ENCODE assay signal across 11 cellular contexts in the genomic region with DNA sequence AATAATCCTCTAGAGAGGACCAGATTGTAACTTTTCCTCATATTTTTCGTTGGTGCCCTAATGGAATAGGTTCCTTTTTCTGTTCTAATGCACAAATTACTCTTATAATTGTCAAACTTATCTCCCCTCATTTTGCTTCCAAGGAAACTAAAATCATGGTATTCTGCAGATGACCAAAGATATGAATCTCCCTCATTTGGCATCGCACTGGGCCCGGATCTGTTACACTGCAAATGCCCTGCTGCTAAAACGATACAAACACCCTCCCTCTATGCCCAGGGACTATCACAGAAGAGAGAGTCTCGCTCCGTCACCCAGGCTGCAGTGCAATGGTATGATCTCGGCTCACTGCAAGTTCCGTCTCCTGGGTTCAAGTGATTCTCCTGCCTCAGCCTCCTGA. TPM values are rescaled to one million over a fixed set of nuclear protein-coding genes. Genes with fewer than 3 reads are reported as not detected.
"Had no signal": no experiment of that assay in that cellular context is flagged by ENCODE, and none has a peak within 500 bp of the region (broad histone marks: within the 10 kb centered on the region; RNA-seq: fewer than 3 reads in every experiment).

No MANE protein-coding gene starts in this region.

- H3K4me3 Mint-ChIP-seq: IgD-negative memory B cell had no signal

- FAIRE-seq: HepG2, HTR-8/SVneo, K562 had no signal

- H3K4me3 ChIP-seq: K562 had no signal

- H3K36me3 Mint-ChIP-seq: IgD-negative memory B cell had no signal

- H3K9ac ChIP-seq: KMS-11 had no signal

- H3K27me3 Mint-ChIP-seq: IgD-negative memory B cell had no signal

- H3K27ac ChIP-seq: HL-60, KMS-11 had no signal

- ATAC-seq: HepG2, K562 had no signal

- DNase-seq: IMR-90, KBM-7, KG1 had no signal

- H3K9me3 Mint-ChIP-seq: IgD-negative memory B cell had no signal

- H3K4me2 ChIP-seq: KMS-11 had no signal

- H3K27ac Mint-ChIP-seq: IgD-negative memory B cell had no signal

RNA-seq across cellular contexts. Expression of a gene that starts 7.6 kb away (rescaled TPM):
- total RNA-seq: HepG2, HT-29, HT1080, IMR-90 had no signal

RNA-seq across cellular contexts. Expression of a gene that starts 9.4 kb away (rescaled TPM):
- total RNA-seq: HepG2, HT-29, HT1080, IMR-90, K562 had no signal
- polyA plus RNA-seq: HepG2, IgD-negative memory B cell, IMR-90 had no signal
